27 cellular contexts compared by ENCODE assay signal in genomic region chr2:177550264-177551200, GRCh38.
DNase-seq lines count a peak whose midpoint lies in the region; ATAC-seq and TF ChIP-seq lines count a peak whose summit lies in the region.
"Had no signal": no experiment of that assay in that cellular context is flagged by ENCODE, and none has a peak within 500 bp of the region (broad histone marks: within the 10 kb centered on the region; RNA-seq: fewer than 3 reads in every experiment).

No MANE protein-coding gene starts in this region.

- intact Hi-C loops in mucosa of descending colon (cut with DNase I, micrococcal nuclease): no loop called here

- H3K9me3 Mint-ChIP-seq in IgD-negative memory B cell: no peaks in the 10 kb centered on the region
- H3K9me3 Mint-ChIP-seq: activated T-helper 17 cell treated with anti-CD3 and anti-CD28 coated beads, Interleukin-2, amount 50 U/mL, for 72 hours had no signal

- H3K4me1 ChIP-seq in mucosa of descending colon (ENCODE audit: low read depth) (no peaks in the 10 kb centered on the region), right atrium auricular region (peaks cover 0 to 11% of the 10 kb centered on the region in 2 donors)

- no peak overlapping the region for H3K27ac ChIP-seq in right atrium auricular region
- H3K27ac ChIP-seq: ascending aorta, esophagus muscularis mucosa, left ventricle myocardium inferior, stomach, tibial nerve had no signal

- H3K4me3 Mint-ChIP-seq in IgD-negative memory B cell: peak overlapping the region; percentile 39 to 76 (median 53)

- DNase-seq in amniotic epithelial cell (ENCODE audit: low read depth) (peak; percentile 18), fibroblast of pulmonary artery (ENCODE audit: low read depth) (peak; percentile 73), pulmonary artery endothelial cell (ENCODE audit: low read depth, low spot score) (peak; percentile 35), mucosa of descending colon (no peak), GF-D8 (lab: John Stamatoyannopoulos, UW) (no peak), anterior cingulate cortex (lab: John Stamatoyannopoulos, UW) (no peak), right atrium auricular region (ENCODE audit: low spot score) (no peak)
- DNase-seq: CD4-positive, CD25-positive, alpha-beta regulatory T cell; cerebellar nuclear complex; effector memory CD4-positive, alpha-beta T cell; GOT3; Kasumi-1; left ventricle myocardium inferior; NCI-H1694 treated with DMSO at 0.1 percent for 48 hours; NCI-H2171 treated with DMSO at 0.1 percent for 48 hours; NCI-H526 treated with DMSO at 0.1 percent for 48 hours; posterior cingulate gyrus; SK-N-SH; stimulated activated CD8-positive, alpha-beta memory T cell treated with anti-CD3 and anti-CD28 coated beads, Interleukin-4, amount 100 ng/mL, for 48 hours; stomach had no signal

- no peaks in the 10 kb centered on the region for H3K27me3 ChIP-seq in right atrium auricular region
- H3K27me3 ChIP-seq: ascending aorta, esophagus muscularis mucosa, stomach, tibial nerve had no signal

- peak overlapping the region in 2 of 3 donors; percentile 33 to 98 for H3K27ac Mint-ChIP-seq in IgD-negative memory B cell
- H3K27ac Mint-ChIP-seq: activated naive CD4-positive, alpha-beta T cell treated with anti-CD3 and anti-CD28 coated beads, Interleukin-2, amount 50 U/mL, for 72 hours; activated T-helper 17 cell treated with anti-CD3 and anti-CD28 coated beads, Interleukin-2, amount 50 U/mL, for 72 hours; T-helper 2 cell treated with Interferon-gamma antibody and Interleukin-4, amounts not matched to agents 5 μg/mL and 100 μg/mL, for 36 hours had no signal

- H3K36me3 Mint-ChIP-seq in IgD-negative memory B cell: peaks cover 3% of the 10 kb centered on the region

- no peak for ATAC-seq in mucosa of descending colon
- ATAC-seq: activated naive CD4-positive, alpha-beta T cell treated with anti-CD3 and anti-CD28 coated beads, Interleukin-2, amount 50 U/mL, for 72 hours; activated T-helper 17 cell treated with anti-CD3 and anti-CD28 coated beads, Interleukin-2, amount 50 U/mL, for 72 hours had no signal

- TF ChIP-seq CTCF in fibroblast of pulmonary artery (IDR thresholded peaks at IDR 0.05; ENCODE audit: low read length, missing control alignments): no peak
- TF ChIP-seq CTCF in mucosa of descending colon (IDR thresholded peaks at IDR 0.05): no peak
- TF ChIP-seq CTCF in right atrium auricular region (IDR thresholded peaks at IDR 0.05): no peak

- no peaks in the 10 kb centered on the region for H3K9me3 ChIP-seq in mucosa of descending colon
- no peaks in the 10 kb centered on the region for H3K9me3 ChIP-seq in right atrium auricular region
- H3K9me3 ChIP-seq: ascending aorta, esophagus muscularis mucosa, left ventricle myocardium inferior, SK-N-SH, stomach, tibial nerve had no signal

- no peaks in the 10 kb centered on the region for H3K27me3 Mint-ChIP-seq in IgD-negative memory B cell
- H3K27me3 Mint-ChIP-seq: activated T-helper 17 cell treated with anti-CD3 and anti-CD28 coated beads, Interleukin-2, amount 50 U/mL, for 72 hours had no signal

- peaks cover 3 to 12% (median 7%) of the 10 kb centered on the region in 3 donors for H3K4me1 Mint-ChIP-seq in IgD-negative memory B cell
- H3K4me1 Mint-ChIP-seq: activated T-helper 17 cell treated with anti-CD3 and anti-CD28 coated beads, Interleukin-2, amount 50 U/mL, for 72 hours had no signal

- H3K36me3 ChIP-seq in mucosa of descending colon (ENCODE audit: low read depth) (no peaks in the 10 kb centered on the region), right atrium auricular region (no peaks in the 10 kb centered on the region)
- H3K36me3 ChIP-seq: ascending aorta, esophagus muscularis mucosa, left ventricle myocardium inferior, stomach, tibial nerve had no signal

- H3K4me3 ChIP-seq in fibroblast of pulmonary artery (replicated peaks; ENCODE audit: low read depth, low read length) (no peak overlapping the region), mucosa of descending colon (no peak overlapping the region), right atrium auricular region (no peak overlapping the region)
- H3K4me3 ChIP-seq: ascending aorta, esophagus muscularis mucosa, left ventricle myocardium inferior, stomach, tibial nerve had no signal

Comparison
In these comparisons a context has a peak if more than half of its experiments do, and no peak if none do; other contexts are left out.
1. DNase-seq: peak in amniotic epithelial cell (single experiment), fibroblast of pulmonary artery (single experiment) and pulmonary artery endothelial cell (single experiment); none in mucosa of descending colon (0 of 3), GF-D8 (single experiment), anterior cingulate cortex (0 of 58) and right atrium auricular region (single experiment).